13 cellular contexts compared by ENCODE assay signal in the genomic region with DNA sequence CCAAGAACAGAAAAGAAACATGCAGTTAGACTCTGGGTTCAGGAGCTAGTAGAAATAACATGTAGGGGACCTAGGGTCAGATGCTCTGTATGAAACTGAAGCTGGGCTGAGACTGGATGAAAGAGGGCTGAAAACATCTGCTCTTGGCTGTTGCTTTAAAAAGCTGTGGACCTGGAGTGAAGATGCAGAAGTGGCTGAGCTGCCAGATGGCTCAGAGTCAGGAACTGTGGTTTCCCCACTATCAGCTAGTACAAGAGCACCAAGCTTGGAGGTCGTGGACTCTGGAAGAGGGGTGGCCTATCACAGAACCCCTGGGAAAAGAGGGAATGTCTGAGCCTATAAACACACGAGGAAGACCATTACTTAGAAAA. TPM values are rescaled to one million over a fixed set of nuclear protein-coding genes. Genes with fewer than 3 reads are reported as not detected.
A peak's percentile ranks its signal among the peaks of the same experiment; 100 is the strongest.
DNase-seq lines count a peak whose midpoint lies in the region; ATAC-seq, FAIRE-seq and TF ChIP-seq lines count a peak whose summit lies in the region.
"Had no signal": no experiment of that assay in that cellular context is flagged by ENCODE, and none has a peak within 500 bp of the region (broad histone marks: within the 10 kb centered on the region; RNA-seq: fewer than 3 reads in every experiment).

No MANE protein-coding gene starts in this region.

- no peak overlapping the region for H3K4me3 Mint-ChIP-seq in astrocyte (ENCODE audit: unreplicated experiment)
- H3K4me3 Mint-ChIP-seq in nephron, result no peak overlapping the region
- H3K4me3 Mint-ChIP-seq in effector memory CD8-positive, alpha-beta T cell, result no peak overlapping the region

- ATAC-seq in HG03342 (IDR thresholded peaks at IDR 0.05; ENCODE audit: unreplicated experiment), result peak; percentile 60
- ATAC-seq in effector memory CD8-positive, alpha-beta T cell (replicated peaks), result no peak
- no peak for ATAC-seq in HG03159 (IDR thresholded peaks at IDR 0.05; ENCODE audit: unreplicated experiment)
- ATAC-seq: stimulated activated naive CD8-positive, alpha-beta T cell treated with anti-CD3 and anti-CD28 coated beads, Interleukin-15, Interleukin-2, amounts not matched to agents 100 U/mL and 50 U/mL, for 24 hours had no signal

- H3K27ac Mint-ChIP-seq in astrocyte (ENCODE audit: unreplicated experiment), result no peak overlapping the region
- H3K27ac Mint-ChIP-seq in nephron, result peak overlapping the region in 2 of 3 experiments; percentile 7 to 15
- H3K27ac Mint-ChIP-seq in effector memory CD8-positive, alpha-beta T cell, result no peak overlapping the region

- no peak for DNase-seq in GM18507 (ENCODE audit: extremely low spot score, insufficient read length, low read depth)
- DNase-seq in astrocyte (ENCODE audit: low read depth), result peak; percentile 51
- DNase-seq in D721Med (ENCODE audit: insufficient read length, low spot score), result no peak
- no peak for DNase-seq in effector memory CD8-positive, alpha-beta T cell
- DNase-seq: DMS79; NCI-H510A; stimulated activated naive CD8-positive, alpha-beta T cell treated with anti-CD3 and anti-CD28 coated beads, Interleukin-15, Interleukin-2, amounts not matched to agents 100 U/mL and 50 U/mL, for 24 hours; T-helper 9 cell had no signal

- no peak overlapping the region for H2AFZ ChIP-seq in astrocyte (ENCODE audit: low read depth, low read length)
- H2AFZ ChIP-seq: hepatocyte had no signal

- no peak overlapping the region for H3K27ac ChIP-seq in astrocyte (ENCODE audit: low read depth, low read length)
- H3K27ac ChIP-seq: coronary artery, hepatocyte had no signal

- H3K27me3 ChIP-seq in astrocyte (ENCODE audit: insufficient read depth, low read length), result no peaks in the 10 kb centered on the region
- H3K27me3 ChIP-seq: hepatocyte had no signal

- FAIRE-seq in GM18507 (lab: Jason Lieb, UNC), result peak; percentile 67
- no peak for FAIRE-seq in astrocyte (lab: Jason Lieb, UNC)
- no peak for FAIRE-seq in D721Med (lab: Jason Lieb, UNC)

- H3K4me1 ChIP-seq in astrocyte (ENCODE audit: insufficient read depth, low read length), result no peaks in the 10 kb centered on the region

- H3K79me2 ChIP-seq in astrocyte (ENCODE audit: insufficient read depth, low read length), result peaks cover 7% of the 10 kb centered on the region

- no peak overlapping the region for H3K4me2 ChIP-seq in astrocyte (ENCODE audit: low read length)
- H3K4me2 ChIP-seq: hepatocyte had no signal

- peaks cover 4% of the 10 kb centered on the region for H4K20me1 ChIP-seq in astrocyte (ENCODE audit: insufficient read depth, low read length)

- H3K36me3 ChIP-seq in astrocyte (ENCODE audit: insufficient read depth, low read length), result no peaks in the 10 kb centered on the region

- no peaks in the 10 kb centered on the region for H3K9me3 ChIP-seq in astrocyte (ENCODE audit: insufficient read depth, low read depth, low read length)

- H3K9me3 Mint-ChIP-seq in astrocyte (ENCODE audit: unreplicated experiment) (no peaks in the 10 kb centered on the region), nephron (no peaks in the 10 kb centered on the region)
- H3K9me3 Mint-ChIP-seq in effector memory CD8-positive, alpha-beta T cell, result no peaks in the 10 kb centered on the region

- H3K4me3 ChIP-seq in astrocyte (ENCODE audit: insufficient read depth, low read depth, low read length), result no peak overlapping the region
- H3K4me3 ChIP-seq: coronary artery, hepatocyte had no signal

- no peak for TF ChIP-seq CTCF in astrocyte (IDR thresholded peaks at IDR 0.05; ENCODE audit: insufficient read depth, low read depth, low read length)
- no peak for TF ChIP-seq CTCF in nephron (IDR thresholded peaks at IDR 0.05; ENCODE audit: unreplicated experiment in 3 of 3)
- no peak for TF ChIP-seq CTCF in D721Med (IDR thresholded peaks at IDR 0.05; ENCODE audit: insufficient read depth, missing control alignments)

- H3K36me3 Mint-ChIP-seq in astrocyte (ENCODE audit: low read depth, unreplicated experiment), result no peaks in the 10 kb centered on the region
- H3K36me3 Mint-ChIP-seq in nephron (ENCODE audit: low read depth), result no peaks in the 10 kb centered on the region
- H3K36me3 Mint-ChIP-seq in effector memory CD8-positive, alpha-beta T cell (ENCODE audit: insufficient read depth), result no peaks in the 10 kb centered on the region

- H3K4me1 Mint-ChIP-seq in astrocyte (ENCODE audit: low read depth, unreplicated experiment) (peaks cover 14% of the 10 kb centered on the region), nephron (peaks cover 35% of the 10 kb centered on the region)
- peaks cover 8 to 21% of the 10 kb centered on the region in 2 donors for H3K4me1 Mint-ChIP-seq in effector memory CD8-positive, alpha-beta T cell (ENCODE audit: low read depth in 2 of 2)

- H3K27me3 Mint-ChIP-seq in astrocyte (ENCODE audit: low read depth, unreplicated experiment), result no peaks in the 10 kb centered on the region
- H3K27me3 Mint-ChIP-seq in nephron (ENCODE audit: low read depth), result no peaks in the 10 kb centered on the region
- no peaks in the 10 kb centered on the region for H3K27me3 Mint-ChIP-seq in effector memory CD8-positive, alpha-beta T cell

- H3K9ac ChIP-seq in astrocyte (ENCODE audit: low read length), result no peak overlapping the region

RNA-seq across cellular contexts. Expression of a gene that starts 5.9 kb away (rescaled TPM):
- total RNA-seq in astrocyte, result 58.3 and 62.0 TPM in 2 replicates

RNA-seq across cellular contexts. Expression of a gene that starts 6.3 kb away (rescaled TPM):
- total RNA-seq in astrocyte, result 45.9 and 50.0 TPM in 2 replicates

Comparison
In these comparisons a context has a peak if more than half of its experiments do, and no peak if none do; other contexts are left out.
1. H3K27ac Mint-ChIP-seq: peak in nephron (2 of 3); none in astrocyte (single experiment) and effector memory CD8-positive, alpha-beta T cell (0 of 2).